10 cellular contexts compared by ENCODE assay signal in the genomic region with DNA sequence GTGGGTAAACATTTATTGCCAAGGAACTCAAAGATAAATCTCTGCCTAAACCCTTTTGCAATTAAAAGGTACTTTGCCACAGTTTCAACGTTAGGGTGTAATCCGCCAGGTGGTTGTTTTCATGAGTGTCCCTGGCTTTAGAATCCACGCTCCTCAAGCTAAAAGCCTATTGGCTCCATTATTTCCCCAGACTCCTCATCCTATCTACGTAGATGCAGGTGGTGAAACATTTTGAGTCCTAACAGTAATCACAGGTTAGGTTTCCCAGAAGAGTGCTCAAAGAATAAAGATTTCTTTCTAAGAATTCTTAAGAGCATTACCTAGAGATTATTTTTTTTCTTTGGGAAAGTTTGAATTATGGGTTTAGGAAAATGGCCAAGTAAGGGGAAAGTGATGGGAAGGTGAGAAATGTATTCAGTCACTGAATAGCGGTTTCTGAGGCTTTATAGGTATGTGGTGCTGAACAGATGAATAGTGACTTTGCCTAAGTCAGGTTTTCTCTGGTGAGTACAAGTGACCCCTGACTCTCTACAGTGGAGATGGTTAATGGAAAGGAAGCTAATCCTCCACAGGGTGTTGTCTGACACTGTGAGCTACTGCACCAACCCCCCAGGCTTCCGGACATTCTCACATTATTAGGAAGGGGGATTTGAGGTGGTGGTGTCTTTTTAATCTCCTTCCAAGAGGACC.
DNase-seq lines count a peak whose midpoint lies in the region; ATAC-seq and TF ChIP-seq lines count a peak whose summit lies in the region.
"Had no signal": no experiment of that assay in that cellular context is flagged by ENCODE, and none has a peak within 500 bp of the region (broad histone marks: within the 10 kb centered on the region; RNA-seq: fewer than 3 reads in every experiment).

No MANE protein-coding gene starts in this region.

- peaks cover 10% of the 10 kb centered on the region; the same call in 1 of the 2 replicates for H3K9me1 ChIP-seq in IMR-90 (ENCODE audit: insufficient read depth, low read length)

- H3K36me3 Mint-ChIP-seq in activated CD8-positive, alpha-beta T cell treated with anti-CD3 and anti-CD28 coated beads, Interleukin-2, amount 10 ng/mL, durations not matched to agents 7 days and 5 days (ENCODE audit: low read depth) = no peaks in the 10 kb centered on the region
- H3K36me3 Mint-ChIP-seq: CD4-positive, CD25-positive, alpha-beta regulatory T cell had no signal

- H3K79me1 ChIP-seq in IMR-90 (ENCODE audit: low read depth in 1 of 2, low read length in 2 of 2) = peaks cover 30 to 69% of the 10 kb centered on the region in 2 experiments

- H2AFZ ChIP-seq in ACC112 (ENCODE audit: low read length, unreplicated experiment) (no peak overlapping the region), IMR-90 (replicated peaks; ENCODE audit: low read length, poor library complexity) (no peak overlapping the region), Karpas-422 (ENCODE audit: low read length) (no peak overlapping the region)

- 100% methylated on average over 1 of the region's 6 CpGs; no CpG with 5 or more reads in 1 of the 2 experiments for WGBS in IMR-90 (ENCODE audit: extremely low coverage in 2 of 2, insufficient read length in 1 of 2), 2 experiments
- 60 to 64% methylated on average over 6 of the region's 6 CpGs for WGBS in esophagus squamous epithelium, 2 donors
- WGBS in psoas muscle, 3 donors = 54 to 68% (median 54%) methylated on average over 6 of the region's 6 CpGs

- H3K36me3 ChIP-seq in ACC112 (ENCODE audit: insufficient read depth, low read length) = peaks cover 35% of the 10 kb centered on the region
- peaks cover 5% of the 10 kb centered on the region for H3K36me3 ChIP-seq in IMR-90 (ENCODE audit: control insufficient read depth, insufficient read depth, low read length)
- H3K36me3 ChIP-seq in esophagus squamous epithelium = peaks cover 0 to 7% (median 0%) of the 10 kb centered on the region in 3 donors
- H3K36me3 ChIP-seq in psoas muscle (ENCODE audit: insufficient read depth in 1 of 2, low read depth in 1 of 2) = peaks cover 3 to 15% of the 10 kb centered on the region in 2 donors
- no peaks in the 10 kb centered on the region for H3K36me3 ChIP-seq in Karpas-422 (ENCODE audit: insufficient read depth, low read length)

- peak overlapping the region; percentile 80 for H4K5ac ChIP-seq in IMR-90 (ENCODE audit: low read depth, low read length)

- H3K9ac ChIP-seq in IMR-90 (ENCODE audit: low read depth, low read length) (peak overlapping the region; percentile 36; the same call in 1 of the 2 replicates), Karpas-422 (ENCODE audit: low read length) (no peak overlapping the region)

- H3K56ac ChIP-seq in IMR-90 (ENCODE audit: extremely low read depth, insufficient read depth, low read length) = no peak overlapping the region

- no peaks in the 10 kb centered on the region for H3K4me1 Mint-ChIP-seq in activated CD8-positive, alpha-beta T cell treated with anti-CD3 and anti-CD28 coated beads, Interleukin-2, amount 10 ng/mL, durations not matched to agents 7 days and 5 days (ENCODE audit: low read depth)
- H3K4me1 Mint-ChIP-seq: CD4-positive, CD25-positive, alpha-beta regulatory T cell had no signal

- intact Hi-C loops in IMR-90 (cut with micrococcal nuclease) = loop anchor here (5.0 kb wide), 1 partner anchor 82 kb away; no protein-coding TSS in a partner anchor
- intact Hi-C loops in esophagus squamous epithelium (cut with DNase I) = no loop called here
- intact Hi-C loops in psoas muscle (cut with DNase I) = no loop called here

- peak overlapping the region; percentile 92 for H2BK120ac ChIP-seq in IMR-90 (ENCODE audit: low read depth, low read length)

- DNase-seq in IMR-90 (no peak), esophagus squamous epithelium (lab: John Stamatoyannopoulos, UW) (no peak), psoas muscle (no peak), Karpas-422 (no peak)
- no peak for DNase-seq in activated CD8-positive, alpha-beta T cell treated with anti-CD3 and anti-CD28 coated beads, Interleukin-2, amount 10 ng/mL, durations not matched to agents 7 days and 5 days
- no peak for DNase-seq in stimulated activated CD4-positive, alpha-beta T cell treated with anti-CD3 and anti-CD28 coated beads, Interleukin-2, amount 100 ng/mL, for 24 hours
- DNase-seq: CD4-positive, CD25-positive, alpha-beta regulatory T cell; H7 had no signal

- H3K4me3 Mint-ChIP-seq in activated CD8-positive, alpha-beta T cell treated with anti-CD3 and anti-CD28 coated beads, Interleukin-2, amount 10 ng/mL, durations not matched to agents 7 days and 5 days = no peak overlapping the region
- H3K4me3 Mint-ChIP-seq: CD4-positive, CD25-positive, alpha-beta regulatory T cell had no signal

- H3K4ac ChIP-seq in IMR-90 (ENCODE audit: low read depth, low read length) = peak overlapping the region; percentile 94

- dilution Hi-C loops in IMR-90 (cut with HindIII; ENCODE audit: low sequenced_read_pairs, unreplicated experiment) = no loop called here

- no peaks in the 10 kb centered on the region for H3K9me2 ChIP-seq in Karpas-422 (replicated peaks; ENCODE audit: insufficient read depth, low read length)

- H3K27me3 ChIP-seq in ACC112 (ENCODE audit: insufficient read depth, low read length) (no peaks in the 10 kb centered on the region), IMR-90 (ENCODE audit: control insufficient read depth, insufficient read depth, low read length) (no peaks in the 10 kb centered on the region), esophagus squamous epithelium (no peaks in the 10 kb centered on the region), psoas muscle (ENCODE audit: insufficient read depth in 3 of 3, low read length in 2 of 3) (no peaks in the 10 kb centered on the region), Karpas-422 (ENCODE audit: low read length) (no peaks in the 10 kb centered on the region)

- POLR2A ChIA-PET in IMR-90 (lab: Charles Lee; ENCODE audit: unreplicated experiment) = interaction anchor here (0.6 to 0.7 kb wide), 2 partner anchors 246 to 1713 kb away, joined by 3 read pairs; no protein-coding TSS in a partner anchor
- POLR2A ChIA-PET in activated CD8-positive, alpha-beta T cell treated with anti-CD3 and anti-CD28 coated beads, Interleukin-2, amount 10 ng/mL, durations not matched to agents 7 days and 5 days (lab: Charles Lee) = no interaction called here

- H3K14ac ChIP-seq in IMR-90 (replicated peaks; ENCODE audit: low read depth, low read length) = peak overlapping the region; percentile 83

- peaks cover 13% of the 10 kb centered on the region for H3K27me3 Mint-ChIP-seq in activated CD8-positive, alpha-beta T cell treated with anti-CD3 and anti-CD28 coated beads, Interleukin-2, amount 10 ng/mL, durations not matched to agents 7 days and 5 days (ENCODE audit: low read depth)

- peak overlapping the region; percentile 71 for H3K4me3 ChIP-seq in ACC112 (ENCODE audit: low read depth, low read length)
- H3K4me3 ChIP-seq in IMR-90 (ENCODE audit: insufficient read depth, low read depth, low read length) = no peak overlapping the region
- H3K4me3 ChIP-seq in esophagus squamous epithelium = peak overlapping the region in 2 of 4 donors; percentile 33 to 57
- H3K4me3 ChIP-seq in psoas muscle = peak overlapping the region; percentile 60
- no peak overlapping the region for H3K4me3 ChIP-seq in Karpas-422 (ENCODE audit: low read length)

- TF ChIP-seq CTCF in IMR-90 (conservative IDR thresholded peaks at IDR 0.05; ENCODE audit: low read depth, low read length) (no peak), esophagus squamous epithelium (IDR thresholded peaks at IDR 0.05) (no peak), psoas muscle (IDR thresholded peaks at IDR 0.05) (no peak)

- peak overlapping the region; percentile 91 for H2BK5ac ChIP-seq in IMR-90 (ENCODE audit: low read depth, low read length, poor library complexity, severe bottlenecking)

- no peak for TF ChIP-seq POLR2A in IMR-90 (IDR thresholded peaks at IDR 0.05; ENCODE audit: low read depth, low read length)
- no peak for TF ChIP-seq POLR2A in esophagus squamous epithelium (IDR thresholded peaks at IDR 0.05)

- BruUV-seq in IMR-90 (replicated peaks; lab: Mats Ljungman, UMichigan) = no TSS peak

- peak overlapping the region; percentile 44 for H3K4me2 ChIP-seq in IMR-90 (ENCODE audit: low read depth, low read length)
- no peak overlapping the region for H3K4me2 ChIP-seq in Karpas-422 (ENCODE audit: low read depth, low read length, poor library complexity, severe bottlenecking)

- no peak overlapping the region for H2AK9ac ChIP-seq in IMR-90 (replicated peaks; ENCODE audit: low read depth, low read length, poor library complexity)

- CTCF ChIA-PET in IMR-90 (lab: Yijun Ruan, JAX) = interaction anchor here (1.0 kb wide), 1 partner anchor 17 kb away, joined by 3 read pairs; no protein-coding TSS in a partner anchor
- CTCF ChIA-PET in activated CD8-positive, alpha-beta T cell treated with anti-CD3 and anti-CD28 coated beads, Interleukin-2, amount 10 ng/mL, durations not matched to agents 7 days and 5 days (lab: Charles Lee) = interaction anchor here (1.3 kb wide), 1 partner anchor 11 kb away, joined by 4 read pairs; no protein-coding TSS in a partner anchor

- H3K18ac ChIP-seq in IMR-90 (ENCODE audit: low read depth, low read length) = peak overlapping the region; percentile 83; the same call in 1 of the 2 replicates

- H3K27ac ChIP-seq in ACC112 (ENCODE audit: low read depth, low read length) (peak overlapping the region; percentile 99), IMR-90 (ENCODE audit: insufficient read depth, low read length) (peak overlapping the region; percentile 65; the same call in 1 of the 2 replicates), esophagus squamous epithelium (peak overlapping the region; percentile 76 to 88 (median 86)), psoas muscle (peak overlapping the region; percentile 88), Karpas-422 (ENCODE audit: low read length) (no peak overlapping the region)

- peaks cover 73% of the 10 kb centered on the region for H3K4me1 ChIP-seq in ACC112 (ENCODE audit: control insufficient read depth, insufficient read depth, low read length, unreplicated experiment)
- peaks cover 24% of the 10 kb centered on the region for H3K4me1 ChIP-seq in IMR-90 (ENCODE audit: control insufficient read depth, insufficient read depth, low read length)
- peaks cover 6 to 63% (median 26%) of the 10 kb centered on the region in 3 donors for H3K4me1 ChIP-seq in esophagus squamous epithelium
- H3K4me1 ChIP-seq in psoas muscle = peaks cover 50% of the 10 kb centered on the region
- no peaks in the 10 kb centered on the region for H3K4me1 ChIP-seq in Karpas-422 (ENCODE audit: low read length)

- H3K27ac Mint-ChIP-seq in activated CD8-positive, alpha-beta T cell treated with anti-CD3 and anti-CD28 coated beads, Interleukin-2, amount 10 ng/mL, durations not matched to agents 7 days and 5 days = no peak overlapping the region
- H3K27ac Mint-ChIP-seq: CD4-positive, CD25-positive, alpha-beta regulatory T cell had no signal

- H2BK15ac ChIP-seq in IMR-90 (ENCODE audit: low read depth, low read length) = peak overlapping the region; percentile 74; the same call in 2 of the 3 replicates

- H4K91ac ChIP-seq in IMR-90 (ENCODE audit: insufficient read depth, low read depth, low read length) = peak overlapping the region; percentile 35; the same call in 1 of the 2 replicates

- peak overlapping the region; percentile 12 to 88; a peak in 3 of 4 replicates for H4K8ac ChIP-seq in IMR-90 (ENCODE audit: low read depth in 2 of 2, low read length in 2 of 2)

- ATAC-seq in IMR-90 (ENCODE audit: low read depth) (no peak), psoas muscle (peak in 1 of 4 donors; percentile 34), GM18868 (IDR thresholded peaks at IDR 0.05; ENCODE audit: unreplicated experiment) (no peak)
- no peak for ATAC-seq in activated CD8-positive, alpha-beta T cell treated with anti-CD3 and anti-CD28 coated beads, Interleukin-2, amount 10 ng/mL, durations not matched to agents 7 days and 5 days

- no peaks in the 10 kb centered on the region for H4K20me1 ChIP-seq in IMR-90 (ENCODE audit: insufficient read depth, low read length)
- H4K20me1 ChIP-seq in Karpas-422 (ENCODE audit: insufficient read depth, low read depth, low read length) = no peaks in the 10 kb centered on the region

- peak overlapping the region; percentile 58; the same call in 1 of the 2 replicates for H2AK5ac ChIP-seq in IMR-90 (ENCODE audit: low read depth, low read length)

- H3K9me3 ChIP-seq in IMR-90 (ENCODE audit: control insufficient read depth, insufficient read depth, low read length) = no peaks in the 10 kb centered on the region
- no peaks in the 10 kb centered on the region for H3K9me3 ChIP-seq in esophagus squamous epithelium
- no peaks in the 10 kb centered on the region for H3K9me3 ChIP-seq in psoas muscle
- no peaks in the 10 kb centered on the region for H3K9me3 ChIP-seq in Karpas-422 (ENCODE audit: low read length)

- in situ Hi-C loops in IMR-90 (cut with MboI; ENCODE audit: low sequenced_read_pairs) = no loop called here

- H3K79me2 ChIP-seq in ACC112 (ENCODE audit: control insufficient read depth, insufficient read depth, low read length, unreplicated experiment) (peaks cover 79% of the 10 kb centered on the region), Karpas-422 (ENCODE audit: low read length) (no peaks in the 10 kb centered on the region)

- peak overlapping the region; percentile 89 for H2BK20ac ChIP-seq in IMR-90 (ENCODE audit: low read depth, low read length)

- no peaks in the 10 kb centered on the region for H3K9me3 Mint-ChIP-seq in activated CD8-positive, alpha-beta T cell treated with anti-CD3 and anti-CD28 coated beads, Interleukin-2, amount 10 ng/mL, durations not matched to agents 7 days and 5 days (ENCODE audit: insufficient read depth)
- H3K9me3 Mint-ChIP-seq: CD4-positive, CD25-positive, alpha-beta regulatory T cell had no signal

- H3K23ac ChIP-seq in IMR-90 (ENCODE audit: low read depth, low read length) = peak overlapping the region; percentile 73

- no peak for TF ChIP-seq RAD21 in IMR-90 (IDR thresholded peaks at IDR 0.05; ENCODE audit: low read length)

Comparison
In these comparisons a context has a peak if more than half of its experiments do, and no peak if none do; other contexts are left out.
1. H3K4me3 ChIP-seq: peak in ACC112 (single experiment) and psoas muscle (single experiment); none in IMR-90 (single experiment) and Karpas-422 (single experiment).